ENCODE assay signal across 20 cellular contexts in the genomic region with DNA sequence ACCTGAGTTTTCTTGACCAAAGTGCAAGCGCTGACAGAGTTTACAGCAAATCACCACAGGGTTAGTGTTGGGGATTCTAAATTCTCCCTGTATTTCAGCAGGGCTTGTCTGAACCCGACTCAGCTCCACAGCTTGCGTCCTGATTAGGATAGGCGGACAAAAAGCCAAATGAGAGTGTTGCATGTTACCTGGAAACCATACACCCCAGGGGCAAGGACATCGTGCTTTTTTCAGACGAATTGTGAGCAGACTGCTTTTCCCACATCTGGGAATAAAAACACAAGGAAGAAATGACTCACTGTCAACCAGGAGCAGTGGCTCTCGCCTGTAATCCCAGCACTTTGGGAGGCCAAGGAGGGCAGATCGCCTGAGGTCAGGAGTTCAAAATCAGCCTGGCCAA. TPM values are rescaled to one million over a fixed set of nuclear protein-coding genes. Genes with fewer than 3 reads are reported as not detected.
DNase-seq lines count a peak whose midpoint lies in the region; ATAC-seq and TF ChIP-seq lines count a peak whose summit lies in the region.
"Had no signal": no experiment of that assay in that cellular context is flagged by ENCODE, and none has a peak within 500 bp of the region (broad histone marks: within the 10 kb centered on the region; RNA-seq: fewer than 3 reads in every experiment).

No MANE protein-coding gene starts in this region.

- BruUV-seq in IMR-90 (replicated peaks; lab: Mats Ljungman, UMichigan) (no TSS peak), mammary epithelial cell (replicated peaks; lab: Mats Ljungman, UMichigan) (no TSS peak)

- no peak overlapping the region for H4K5ac ChIP-seq in IMR-90 (ENCODE audit: low read depth, low read length)

- peaks cover 4% of the 10 kb centered on the region for H3K36me3 ChIP-seq in IMR-90 (ENCODE audit: control insufficient read depth, insufficient read depth, low read length)
- H3K36me3 ChIP-seq in mammary epithelial cell (ENCODE audit: insufficient read depth, low read length) = no peaks in the 10 kb centered on the region

- H2BK5ac ChIP-seq in IMR-90 (ENCODE audit: low read depth, low read length, poor library complexity, severe bottlenecking) = no peak overlapping the region

- H3K9me3 ChIP-seq in IMR-90 (ENCODE audit: control insufficient read depth, insufficient read depth, low read length) (no peaks in the 10 kb centered on the region), mammary epithelial cell (replicated peaks; ENCODE audit: insufficient read depth, low read length) (no peaks in the 10 kb centered on the region)
- H3K9me3 ChIP-seq: HAP-1 had no signal

- H3K4me2 ChIP-seq in IMR-90 (ENCODE audit: low read depth, low read length) (no peak overlapping the region), mammary epithelial cell (ENCODE audit: insufficient read depth, low read depth, low read length) (peak overlapping the region; percentile 65)

- H3K27me3 ChIP-seq in IMR-90 (ENCODE audit: control insufficient read depth, insufficient read depth, low read length) (no peaks in the 10 kb centered on the region), mammary epithelial cell (ENCODE audit: insufficient read depth, low read length) (no peaks in the 10 kb centered on the region), foreskin keratinocyte (no peaks in the 10 kb centered on the region)

- no peak overlapping the region for H2AK5ac ChIP-seq in IMR-90 (ENCODE audit: low read depth, low read length)

- H3K56ac ChIP-seq in IMR-90 (ENCODE audit: extremely low read depth, insufficient read depth, low read length) = no peak overlapping the region

- intact Hi-C loops in IMR-90 (cut with micrococcal nuclease) = no loop called here
- intact Hi-C loops in mammary epithelial cell (cut with micrococcal nuclease) = no loop called here

- H3K23ac ChIP-seq in IMR-90 (ENCODE audit: low read depth, low read length) = peak overlapping the region; percentile 46; the same call in 1 of the 2 replicates

- H2AK9ac ChIP-seq in IMR-90 (replicated peaks; ENCODE audit: low read depth, low read length, poor library complexity) = no peak overlapping the region

- dilution Hi-C loops in IMR-90 (cut with HindIII; ENCODE audit: low sequenced_read_pairs, unreplicated experiment) = no loop called here
- dilution Hi-C loops in mammary epithelial cell (cut with HindIII; ENCODE audit: low sequenced_read_pairs) = no loop called here

- WGBS in IMR-90 (ENCODE audit: extremely low coverage in 2 of 2, insufficient read length in 1 of 2), 2 experiments = 89% methylated on average over 5 of the region's 8 CpGs; no CpG with 5 or more reads in 1 of the 2 experiments
- 3% methylated on average over 8 of the region's 8 CpGs for WGBS in mammary epithelial cell (ENCODE audit: low coverage, missing lambda C conversion rate)

- POLR2A ChIA-PET in IMR-90 (lab: Charles Lee; ENCODE audit: unreplicated experiment) = no interaction called here

- H3K4me1 ChIP-seq in IMR-90 (ENCODE audit: control insufficient read depth, insufficient read depth, low read length) (peaks cover 5% of the 10 kb centered on the region), mammary epithelial cell (ENCODE audit: insufficient read depth, low read length) (peaks cover 29% of the 10 kb centered on the region), foreskin keratinocyte (peaks cover 16% of the 10 kb centered on the region)

- peaks cover 46% of the 10 kb centered on the region for H3K79me2 ChIP-seq in mammary epithelial cell (ENCODE audit: insufficient read depth, low read length)

- no peak overlapping the region for H3K18ac ChIP-seq in IMR-90 (ENCODE audit: low read depth, low read length)

- peaks cover 13% of the 10 kb centered on the region for H3K9me1 ChIP-seq in IMR-90 (ENCODE audit: insufficient read depth, low read length)

- no peak overlapping the region for H2BK15ac ChIP-seq in IMR-90 (ENCODE audit: low read depth, low read length)

- H4K8ac ChIP-seq in IMR-90 (ENCODE audit: low read depth in 2 of 2, low read length in 2 of 2) = no peak overlapping the region

- TF ChIP-seq CTCF in IMR-90 (conservative IDR thresholded peaks at IDR 0.05; ENCODE audit: low read depth, low read length) = no peak
- TF ChIP-seq CTCF in mammary epithelial cell (conservative IDR thresholded peaks at IDR 0.05 in 1 of 2, IDR thresholded peaks at IDR 0.05 in 1 of 2; ENCODE audit: extremely low read depth in 1 of 2, insufficient read depth in 1 of 2, low read depth in 1 of 2, low read length in 2 of 2) = no peak
- TF ChIP-seq CTCF in foreskin keratinocyte (conservative IDR thresholded peaks at IDR 0.05) = no peak

- 0 out of 2 replicates have a peak overlapping the region, but pooled peaks have one; percentile 10 for H3K14ac ChIP-seq in IMR-90 (replicated peaks; ENCODE audit: low read depth, low read length)

- DNase-seq in IMR-90 (no peak), mammary epithelial cell (peak; percentile 82), foreskin keratinocyte (peak; percentile 79 to 88), renal cortical epithelial cell (ENCODE audit: low read depth) (peak; percentile 90), SIG-M5 (lab: John Stamatoyannopoulos, UW) (no peak), GM19240 (ENCODE audit: insufficient read length, low spot score) (no peak)
- no peak for DNase-seq in activated CD4-positive, CD25-positive, alpha-beta regulatory T cell (lab: John Stamatoyannopoulos, UW)
- no peak for DNase-seq in stimulated activated CD4-positive, alpha-beta T cell treated with anti-CD3 and anti-CD28 coated beads, Interleukin-15, amount 100 ng/mL, for 24 hours
- DNase-seq: COR-L47, DMS153, NCI-H1436 treated with DMSO at 0.1 percent for 48 hours, NCI-H2081, NCI-H69 had no signal

- CTCF ChIA-PET in IMR-90 (lab: Yijun Ruan, JAX) = no interaction called here
- CTCF ChIA-PET in mammary epithelial cell (lab: Charles Lee; ENCODE audit: low non-redundant PET) = interaction anchor here (0.6 kb wide), 1 partner anchor 19 kb away, joined by 3 read pairs; no protein-coding TSS in a partner anchor

- H4K20me1 ChIP-seq in IMR-90 (ENCODE audit: insufficient read depth, low read length) = peaks cover 10% of the 10 kb centered on the region; the same call in 1 of the 2 replicates
- H4K20me1 ChIP-seq in mammary epithelial cell (ENCODE audit: insufficient read depth, low read length) = no peaks in the 10 kb centered on the region

- H3K9ac ChIP-seq in IMR-90 (ENCODE audit: low read depth, low read length) (no peak overlapping the region), mammary epithelial cell (ENCODE audit: insufficient read depth, low read length) (peak overlapping the region; percentile 69)

- H3K4ac ChIP-seq in IMR-90 (ENCODE audit: low read depth, low read length) = no peak overlapping the region; the same call in 1 of the 2 replicates

- no peak for TF ChIP-seq RAD21 in IMR-90 (IDR thresholded peaks at IDR 0.05; ENCODE audit: low read length)

- peaks cover 25 to 57% of the 10 kb centered on the region in 2 experiments for H3K79me1 ChIP-seq in IMR-90 (ENCODE audit: low read depth in 1 of 2, low read length in 2 of 2)

- in situ Hi-C loops in IMR-90 (cut with MboI; ENCODE audit: low sequenced_read_pairs) = no loop called here
- in situ Hi-C loops in mammary epithelial cell (cut with MboI; ENCODE audit: low sequenced_read_pairs in 2 of 2) = no loop called here

- no peak overlapping the region for H2BK20ac ChIP-seq in IMR-90 (ENCODE audit: low read depth, low read length)

- no peak overlapping the region for H3K4me3 ChIP-seq in IMR-90 (ENCODE audit: insufficient read depth, low read depth, low read length)
- peak overlapping the region in 1 of 3 experiments; percentile 2 for H3K4me3 ChIP-seq in mammary epithelial cell (replicated peaks in 1 of 3; ENCODE audit: insufficient read depth in 1 of 3, low read depth in 2 of 3, low read length in 3 of 3)
- H3K4me3 ChIP-seq: GM12878, HAP-1 had no signal

- H3K27ac ChIP-seq in IMR-90 (ENCODE audit: insufficient read depth, low read length) = no peak overlapping the region
- peak overlapping the region; percentile 86 for H3K27ac ChIP-seq in mammary epithelial cell (ENCODE audit: insufficient read depth, low read depth, low read length)
- peak overlapping the region; percentile 53 for H3K27ac ChIP-seq in foreskin keratinocyte

- no peak overlapping the region for H2AFZ ChIP-seq in IMR-90 (replicated peaks; ENCODE audit: low read length, poor library complexity)
- peak overlapping the region; percentile 62 for H2AFZ ChIP-seq in mammary epithelial cell (ENCODE audit: low read depth, low read length)

- no peak overlapping the region for H4K91ac ChIP-seq in IMR-90 (ENCODE audit: insufficient read depth, low read depth, low read length)

- ATAC-seq in IMR-90 (ENCODE audit: low read depth) (no peak), foreskin keratinocyte (peak; percentile 57)
- ATAC-seq: GM12878, Panc1 had no signal

- no peak overlapping the region for H2BK120ac ChIP-seq in IMR-90 (ENCODE audit: low read depth, low read length)

- no peak for TF ChIP-seq POLR2A in IMR-90 (IDR thresholded peaks at IDR 0.05; ENCODE audit: low read depth, low read length)

TF ChIP-seq in IMR-90, 13 proteins besides CTCF, POLR2A, EP300 and RAD21:
- TF ChIP-seq RCOR1 (IDR thresholded peaks at IDR 0.05; ENCODE audit: insufficient replicate concordance, low read length) = no peak

RNA-seq across cellular contexts. Expression of gene DZIP1L, which starts 3.0 kb away (rescaled TPM):
- total RNA-seq in IMR-90 (2012; rRNA removed) (14.7 and 21.4 TPM in 2 replicates), mammary epithelial cell (10 to 100 TPM; 13.7 to 16.0 TPM), foreskin keratinocyte (5.0 and 7.6 TPM in 2 replicates), renal cortical epithelial cell (9.0 and 21.5 TPM in 2 replicates)
- polyA plus RNA-seq in IMR-90 (2012; rRNA removed) (10.8 and 12.9 TPM in 2 replicates), mammary epithelial cell (3.4 TPM), foreskin keratinocyte (1.7 and 2.0 TPM in 2 replicates)
- polyA plus RNA-seq in IMR-90 (2012; cell fraction: cytosol; rRNA removed) = 3.4 and 4.8 TPM in 2 replicates
- polyA plus RNA-seq in IMR-90 (2012; cell fraction: nucleus; rRNA removed; ENCODE audit: low replicate concordance) = 39.7 and 52.2 TPM in 2 replicates
- not detected for polyA minus RNA-seq in mammary epithelial cell
- total RNA-seq: GM12878 had no signal
- polyA plus RNA-seq: GM12878, IgD-negative memory B cell had no signal

RNA-seq across cellular contexts. Expression of gene A4GNT, which starts 19.8 kb away (rescaled TPM):
- not detected in 2 replicates for total RNA-seq in IMR-90 (2012; rRNA removed)
- polyA plus RNA-seq in IMR-90 (2012; rRNA removed) = not detected in 2 replicates
- polyA plus RNA-seq in IMR-90 (2012; cell fraction: cytosol; rRNA removed) = not detected in 2 replicates
- not detected in 2 replicates for polyA plus RNA-seq in IMR-90 (2012; cell fraction: nucleus; rRNA removed; ENCODE audit: low replicate concordance)
- total RNA-seq in mammary epithelial cell = not detected
- polyA plus RNA-seq in mammary epithelial cell = not detected
- polyA minus RNA-seq in mammary epithelial cell = not detected
- not detected in 2 replicates for total RNA-seq in foreskin keratinocyte
- polyA plus RNA-seq in foreskin keratinocyte = not detected in 2 replicates
- not detected in 2 replicates for total RNA-seq in renal cortical epithelial cell
- total RNA-seq: A673, GM12878, LHCN-M2 had no signal
- polyA plus RNA-seq: CD14-positive monocyte, GM12878, IgD-negative memory B cell had no signal

Comparison
In these comparisons a context has a peak if more than half of its experiments do, and no peak if none do; other contexts are left out.
1. DNase-seq: peak in mammary epithelial cell (single experiment), foreskin keratinocyte (2 of 2) and renal cortical epithelial cell (single experiment); none in IMR-90 (single experiment), SIG-M5 (single experiment), activated CD4-positive, CD25-positive, alpha-beta regulatory T cell (0 of 4), stimulated activated CD4-positive, alpha-beta T cell treated with anti-CD3 and anti-CD28 coated beads, Interleukin-15, amount 100 ng/mL, for 24 hours (single experiment) and GM19240 (single experiment).